Comparison of ENCODE assay signal across 7 cellular contexts in the genomic region with DNA sequence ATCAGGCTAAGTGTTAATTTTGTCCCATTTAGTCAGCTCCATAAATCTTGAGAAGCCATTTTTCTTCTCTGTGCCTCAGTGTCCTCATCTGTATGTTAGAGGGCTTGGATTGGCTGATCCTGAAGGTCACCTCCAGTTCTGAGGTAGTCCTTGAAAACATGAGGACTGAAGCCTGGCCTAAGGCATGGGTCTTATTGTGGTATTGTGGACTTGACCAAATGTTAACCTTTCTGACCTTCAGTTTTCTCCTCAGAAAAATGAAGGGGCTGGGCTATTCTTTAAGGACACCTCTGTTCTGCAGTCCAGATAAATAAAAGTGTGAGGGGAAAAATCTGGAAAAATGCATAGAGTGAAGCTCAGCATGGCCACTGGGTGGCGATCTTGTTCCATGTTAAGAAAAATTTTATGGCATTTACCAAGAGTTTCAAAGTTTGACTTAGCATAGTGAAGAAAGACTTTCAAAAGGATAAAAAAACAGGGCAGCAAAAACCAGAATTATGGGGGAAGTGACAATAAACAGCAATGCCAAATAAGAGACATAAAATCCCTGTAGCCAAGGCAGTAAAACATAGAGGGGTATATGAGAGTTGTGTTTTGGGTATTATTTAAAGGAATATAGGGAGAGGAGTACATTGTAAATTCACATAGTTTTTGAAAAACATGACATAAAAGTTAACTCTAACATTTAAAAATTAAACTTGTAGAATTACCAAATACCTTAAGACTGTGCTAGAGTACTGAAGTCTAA. TPM values are rescaled to one million over a fixed set of nuclear protein-coding genes. Genes with fewer than 3 reads are reported as not detected.
A peak's percentile ranks its signal among the peaks of the same experiment; 100 is the strongest.
DNase-seq lines count a peak whose midpoint lies in the region; ATAC-seq and TF ChIP-seq lines count a peak whose summit lies in the region.

No MANE protein-coding gene starts in this region.

- H3K27ac Mint-ChIP-seq in activated CD4-positive, alpha-beta T cell treated with anti-CD3 and anti-CD28 coated beads, Interleukin-2, amount 10 ng/mL, durations not matched to agents 24 days and 14 days: peak overlapping the region; percentile 48

- no peak overlapping the region for H3K4me3 Mint-ChIP-seq in activated CD4-positive, alpha-beta T cell treated with anti-CD3 and anti-CD28 coated beads, Interleukin-2, amount 10 ng/mL, durations not matched to agents 24 days and 14 days

- TF ChIP-seq POLR2A in GM18505 (IDR thresholded peaks at IDR 0.05; ENCODE audit: borderline replicate concordance, extremely low read depth, insufficient read depth, insufficient read length): no peak

- no peaks in the 10 kb centered on the region for H3K27me3 Mint-ChIP-seq in activated CD4-positive, alpha-beta T cell treated with anti-CD3 and anti-CD28 coated beads, Interleukin-2, amount 10 ng/mL, durations not matched to agents 24 days and 14 days

- H3K9me3 Mint-ChIP-seq in activated CD4-positive, alpha-beta T cell treated with anti-CD3 and anti-CD28 coated beads, Interleukin-2, amount 10 ng/mL, durations not matched to agents 24 days and 14 days: peaks cover 4% of the 10 kb centered on the region

- peaks cover 23% of the 10 kb centered on the region for H3K4me1 Mint-ChIP-seq in activated CD4-positive, alpha-beta T cell treated with anti-CD3 and anti-CD28 coated beads, Interleukin-2, amount 10 ng/mL, durations not matched to agents 24 days and 14 days

- H3K36me3 Mint-ChIP-seq in activated CD4-positive, alpha-beta T cell treated with anti-CD3 and anti-CD28 coated beads, Interleukin-2, amount 10 ng/mL, durations not matched to agents 24 days and 14 days (ENCODE audit: low read depth): no peaks in the 10 kb centered on the region

- peak; percentile 29 for DNase-seq in NCI-H446 treated with DMSO at 0.1 percent for 48 hours (lab: John Stamatoyannopoulos, UW)
- DNase-seq in activated CD4-positive, alpha-beta T cell treated with anti-CD3 and anti-CD28 coated beads, Interleukin-2, amount 10 ng/mL, durations not matched to agents 24 days and 14 days: peak; percentile 88
- DNase-seq in dermis blood vessel endothelial cell: peak; percentile 84
- DNase-seq in middle frontal gyrus (ENCODE audit: extremely low spot score, low spot score): peak; percentile 65
- DNase-seq in stimulated activated CD8-positive, alpha-beta memory T cell treated with anti-CD3 and anti-CD28 coated beads, Interleukin-4, amount 100 ng/mL, for 4 hours (ENCODE audit: low read depth in 2 of 2, low spot score in 1 of 2): peak; percentile 31 to 50

- intact Hi-C loops in activated CD4-positive, alpha-beta T cell treated with anti-CD3 and anti-CD28 coated beads, Interleukin-2, amount 10 ng/mL, durations not matched to agents 24 days and 14 days (cut with micrococcal nuclease): loop anchor here (1.0 to 10.0 kb wide), 4 partner anchors 203 to 1947 kb away; no protein-coding TSS in a partner anchor

- peak; percentile 50 for ATAC-seq in GM18505 (IDR thresholded peaks at IDR 0.05; ENCODE audit: unreplicated experiment)
- peak; percentile 54 for ATAC-seq in HG03095 (IDR thresholded peaks at IDR 0.05; ENCODE audit: unreplicated experiment)

RNA-seq across cellular contexts. Expression of gene TFB1M, which starts 13.2 kb away (rescaled TPM):
- 36.8 and 41.4 TPM in 2 replicates for total RNA-seq in activated CD4-positive, alpha-beta T cell treated with anti-CD3 and anti-CD28 coated beads, Interleukin-2, amount 10 ng/mL, durations not matched to agents 24 days and 14 days
- 11.9 and 15.6 TPM in 2 replicates for total RNA-seq in dermis blood vessel endothelial cell

Comparison
In these comparisons a context has a peak if more than half of its experiments do, and no peak if none do; other contexts are left out.
1. Peak in every context shown above with its lines: DNase-seq and ATAC-seq.
2. DNase-seq: peak in every context shown above with its lines; median percentile 88 in activated CD4-positive, alpha-beta T cell treated with anti-CD3 and anti-CD28 coated beads, Interleukin-2, amount 10 ng/mL, durations not matched to agents 24 days and 14 days; 84 in dermis blood vessel endothelial cell; 65 in middle frontal gyrus; 40 in stimulated activated CD8-positive, alpha-beta memory T cell treated with anti-CD3 and anti-CD28 coated beads, Interleukin-4, amount 100 ng/mL, for 4 hours; 29 in NCI-H446 treated with DMSO at 0.1 percent for 48 hours.